Comparison of ENCODE assay signal across 12 cellular contexts in the genomic region with DNA sequence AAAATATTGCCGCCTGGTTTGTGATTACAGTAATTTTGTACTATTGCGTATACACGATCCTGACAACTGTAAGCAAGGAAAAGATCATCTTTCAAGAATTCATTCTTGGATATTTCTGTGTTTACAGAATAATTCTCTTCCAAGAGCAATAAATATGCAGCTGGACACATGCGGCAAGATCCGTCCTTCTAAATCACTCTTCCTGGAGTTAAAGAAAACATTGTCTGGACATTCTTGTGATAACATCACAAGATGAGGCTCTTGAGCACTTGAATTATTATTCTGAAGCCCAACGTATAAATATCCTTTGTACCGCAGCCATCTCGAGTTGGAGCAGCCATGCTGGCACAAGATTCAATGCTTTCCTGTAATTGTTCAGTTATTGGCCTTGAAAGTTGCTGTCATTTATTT. TPM values are rescaled to one million over a fixed set of nuclear protein-coding genes. Genes with fewer than 3 reads are reported as not detected.
A peak's percentile ranks its signal among the peaks of the same experiment; 100 is the strongest.
DNase-seq lines count a peak whose midpoint lies in the region; ATAC-seq and TF ChIP-seq lines count a peak whose summit lies in the region.
"Had no signal": no experiment of that assay in that cellular context is flagged by ENCODE, and none has a peak within 500 bp of the region (broad histone marks: within the 10 kb centered on the region; RNA-seq: fewer than 3 reads in every experiment).

No MANE protein-coding gene starts in this region.

- H3K9ac ChIP-seq in IMR-90 (ENCODE audit: low read depth, low read length) (peak overlapping the region; percentile 80; the same call in 1 of the 2 replicates), colonic mucosa (ENCODE audit: low read depth in 2 of 2, low read length in 2 of 2) (no peak overlapping the region), endodermal cell (ENCODE audit: extremely low read depth, low read length, poor library complexity, severe bottlenecking) (no peak overlapping the region)

- in situ Hi-C loops in IMR-90 (cut with MboI; ENCODE audit: low sequenced_read_pairs): no loop called here

- POLR2A ChIA-PET in IMR-90 (lab: Charles Lee; ENCODE audit: unreplicated experiment): interaction anchor here (0.7 kb wide), 1 partner anchor 51 kb away, joined by 4 read pairs; no protein-coding TSS in a partner anchor

- H4K8ac ChIP-seq in IMR-90 (ENCODE audit: low read depth in 2 of 2, low read length in 2 of 2): peak overlapping the region in 1 of 2 experiments; percentile 83; a peak in 1 of 4 replicates

- BruUV-seq in IMR-90 (replicated peaks; lab: Mats Ljungman, UMichigan): no TSS peak

- H3K9me3 Mint-ChIP-seq in endodermal cell: no peaks in the 10 kb centered on the region
- H3K9me3 Mint-ChIP-seq: activated T-cell treated with anti-CD3 and anti-CD28 coated beads, Interleukin-2, amount 50 U/mL, for 72 hours had no signal

- H3K4me2 ChIP-seq in IMR-90 (ENCODE audit: low read depth, low read length): peak overlapping the region; percentile 8; the same call in 1 of the 2 replicates

- intact Hi-C loops in IMR-90 (cut with micrococcal nuclease) (no loop called here), colonic mucosa (cut with DNase I) (no loop called here), left lung (cut with DNase I) (no loop called here), testis (cut with DNase I; ENCODE audit: low total_unique reads) (no loop called here)

- H3K27me3 ChIP-seq in IMR-90 (ENCODE audit: control insufficient read depth, insufficient read depth, low read length) (no peaks in the 10 kb centered on the region), colonic mucosa (no peaks in the 10 kb centered on the region), left lung (peaks cover 0 to 24% of the 10 kb centered on the region in 2 donors), testis (no peaks in the 10 kb centered on the region), endodermal cell (ENCODE audit: control insufficient read depth, insufficient read depth, low read length, poor library complexity, severe bottlenecking) (no peaks in the 10 kb centered on the region)

- peak overlapping the region; percentile 88 for H3K4ac ChIP-seq in IMR-90 (ENCODE audit: low read depth, low read length)

- H3K36me3 Mint-ChIP-seq in endodermal cell (ENCODE audit: low read depth): peaks cover 22% of the 10 kb centered on the region

- TF ChIP-seq CTCF in IMR-90 (conservative IDR thresholded peaks at IDR 0.05; ENCODE audit: low read depth, low read length) (no peak), colonic mucosa (IDR thresholded peaks at IDR 0.05) (no peak), left lung (IDR thresholded peaks at IDR 0.05) (no peak), testis (IDR thresholded peaks at IDR 0.05) (no peak), endodermal cell (conservative IDR thresholded peaks at IDR 0.05) (no peak)

- H3K4me3 Mint-ChIP-seq in endodermal cell: no peak overlapping the region
- H3K4me3 Mint-ChIP-seq: activated T-cell treated with anti-CD3 and anti-CD28 coated beads, Interleukin-2, amount 50 U/mL, for 72 hours had no signal

- H2BK5ac ChIP-seq in IMR-90 (ENCODE audit: low read depth, low read length, poor library complexity, severe bottlenecking): peak overlapping the region; percentile 97

- H3K4me3 ChIP-seq in IMR-90 (ENCODE audit: insufficient read depth, low read depth, low read length) (no peak overlapping the region), colonic mucosa (no peak overlapping the region), left lung (no peak overlapping the region), testis (no peak overlapping the region), endodermal cell (ENCODE audit: low read length) (no peak overlapping the region)

- H3K27ac ChIP-seq in IMR-90 (ENCODE audit: insufficient read depth, low read length) (peak overlapping the region; percentile 99; the same call in 1 of the 2 replicates), colonic mucosa (peak overlapping the region; percentile 34), left lung (no peak overlapping the region), testis (peak overlapping the region; percentile 3 to 65), endodermal cell (ENCODE audit: low read depth, low read length) (no peak overlapping the region)
- H3K27ac ChIP-seq: HL-60 had no signal

- TF ChIP-seq POLR2A in IMR-90 (IDR thresholded peaks at IDR 0.05; ENCODE audit: low read depth, low read length): no peak
- TF ChIP-seq POLR2A in testis (IDR thresholded peaks at IDR 0.05): no peak

- ATAC-seq in IMR-90 (ENCODE audit: low read depth) (peak; percentile 48), left lung (peak; percentile 50)
- ATAC-seq: activated T-cell treated with anti-CD3 and anti-CD28 coated beads, Interleukin-2, amount 50 U/mL, for 72 hours; HCT116 had no signal

- H3K9me1 ChIP-seq in IMR-90 (ENCODE audit: insufficient read depth, low read length): peaks cover 48% of the 10 kb centered on the region

- H2BK120ac ChIP-seq in IMR-90 (ENCODE audit: low read depth, low read length): peak overlapping the region; percentile 87

- H3K27me3 Mint-ChIP-seq in endodermal cell (ENCODE audit: insufficient read depth): no peaks in the 10 kb centered on the region

- peaks cover 76% of the 10 kb centered on the region for H3K36me3 ChIP-seq in IMR-90 (ENCODE audit: control insufficient read depth, insufficient read depth, low read length)
- H3K36me3 ChIP-seq in colonic mucosa: no peaks in the 10 kb centered on the region
- no peaks in the 10 kb centered on the region for H3K36me3 ChIP-seq in left lung
- H3K36me3 ChIP-seq in testis (ENCODE audit: low read depth, missing control alignments): no peaks in the 10 kb centered on the region
- H3K36me3 ChIP-seq in endodermal cell (ENCODE audit: control insufficient read depth, insufficient read depth, low read length): peaks cover 42% of the 10 kb centered on the region

- H4K91ac ChIP-seq in IMR-90 (ENCODE audit: insufficient read depth, low read depth, low read length): 0 out of 2 replicates have a peak overlapping the region, but pooled peaks have one; percentile 94

- H2AK9ac ChIP-seq in IMR-90 (replicated peaks; ENCODE audit: low read depth, low read length, poor library complexity): no peak overlapping the region

- TF ChIP-seq RAD21 in IMR-90 (IDR thresholded peaks at IDR 0.05; ENCODE audit: low read length): no peak

- H2BK15ac ChIP-seq in IMR-90 (ENCODE audit: low read depth, low read length): no peak overlapping the region

- H3K27ac Mint-ChIP-seq in endodermal cell: no peak overlapping the region
- H3K27ac Mint-ChIP-seq: activated T-cell treated with anti-CD3 and anti-CD28 coated beads, Interleukin-2, amount 50 U/mL, for 72 hours had no signal

- H3K56ac ChIP-seq in IMR-90 (ENCODE audit: extremely low read depth, insufficient read depth, low read length): 0 out of 2 replicates have a peak overlapping the region, but pooled peaks have one; percentile 52

- dilution Hi-C loops in IMR-90 (cut with HindIII; ENCODE audit: low sequenced_read_pairs, unreplicated experiment): no loop called here

- peaks cover 11 to 79% of the 10 kb centered on the region in 2 experiments for H3K79me1 ChIP-seq in IMR-90 (ENCODE audit: low read depth in 1 of 2, low read length in 2 of 2)

- 0% methylated on average over 1 of the region's 8 CpGs; no CpG with 5 or more reads in 1 of the 2 experiments for WGBS in IMR-90 (ENCODE audit: extremely low coverage in 2 of 2, insufficient read length in 1 of 2), 2 experiments
- WGBS in testis, 2 donors: 32 to 42% methylated on average over 8 of the region's 8 CpGs
- 93 to 99% methylated on average over 8 of the region's 8 CpGs for WGBS in endodermal cell (ENCODE audit: insufficient coverage in 1 of 2, insufficient read length in 1 of 2), 2 experiments

- no peak overlapping the region for H2AK5ac ChIP-seq in IMR-90 (ENCODE audit: low read depth, low read length)

- peaks cover 70% of the 10 kb centered on the region for H4K20me1 ChIP-seq in IMR-90 (ENCODE audit: insufficient read depth, low read length)

- peak overlapping the region; percentile 99; the same call in 1 of the 2 replicates for H3K18ac ChIP-seq in IMR-90 (ENCODE audit: low read depth, low read length)

- no peak overlapping the region for H2AFZ ChIP-seq in IMR-90 (replicated peaks; ENCODE audit: low read length, poor library complexity)

- no peaks in the 10 kb centered on the region for H3K4me1 Mint-ChIP-seq in endodermal cell

- no peak overlapping the region; the same call in 1 of the 2 replicates for H3K14ac ChIP-seq in IMR-90 (replicated peaks; ENCODE audit: low read depth, low read length)

- H3K9me3 ChIP-seq in IMR-90 (ENCODE audit: control insufficient read depth, insufficient read depth, low read length): no peaks in the 10 kb centered on the region
- no peaks in the 10 kb centered on the region for H3K9me3 ChIP-seq in colonic mucosa
- no peaks in the 10 kb centered on the region for H3K9me3 ChIP-seq in left lung
- H3K9me3 ChIP-seq in testis: no peaks in the 10 kb centered on the region
- no peaks in the 10 kb centered on the region for H3K9me3 ChIP-seq in endodermal cell (ENCODE audit: control insufficient read depth, low read length)

- H3K4me1 ChIP-seq in IMR-90 (ENCODE audit: control insufficient read depth, insufficient read depth, low read length) (peaks cover 54% of the 10 kb centered on the region), colonic mucosa (peaks cover 4% of the 10 kb centered on the region), left lung (peaks cover 0 to 8% of the 10 kb centered on the region in 2 donors), testis (peaks cover 30% of the 10 kb centered on the region), endodermal cell (ENCODE audit: control insufficient read depth, insufficient read depth, low read length) (no peaks in the 10 kb centered on the region)

- H4K5ac ChIP-seq in IMR-90 (ENCODE audit: low read depth, low read length): peak overlapping the region; percentile 99; the same call in 1 of the 2 replicates

- H3K23ac ChIP-seq in IMR-90 (ENCODE audit: low read depth, low read length): 0 out of 2 replicates have a peak overlapping the region, but pooled peaks have one; percentile 78

- CTCF ChIA-PET in IMR-90 (lab: Yijun Ruan, JAX): interaction anchor here (0.6 to 1.9 kb wide), 3 partner anchors 9 to 15 kb away, joined by 3 to 7 read pairs (median 4); no protein-coding TSS in a partner anchor

- peak overlapping the region; percentile 84; the same call in 1 of the 2 replicates for H2BK20ac ChIP-seq in IMR-90 (ENCODE audit: low read depth, low read length)

- DNase-seq in IMR-90: peak; percentile 98
- no peak for DNase-seq in colonic mucosa
- DNase-seq in left lung: no peak
- no peak for DNase-seq in testis
- no peak for DNase-seq in NCI-H2107 treated with DMSO at 0.1 percent for 48 hours (lab: John Stamatoyannopoulos, UW; ENCODE audit: unreplicated experiment)
- no peak for DNase-seq in endodermal cell
- DNase-seq in NCI-H1092 treated with DMSO at 0.1 percent for 48 hours (lab: John Stamatoyannopoulos, UW): no peak
- DNase-seq in activated CD4-positive, alpha-beta T cell treated with anti-CD3 and anti-CD28 coated beads for 4 hours: no peak
- DNase-seq: activated T-cell treated with anti-CD3 and anti-CD28 coated beads, Interleukin-2, amount 50 U/mL, for 72 hours; stimulated activated CD4-positive, alpha-beta T cell treated with anti-CD3 and anti-CD28 coated beads, Interleukin-1b, Interleukin-23, amount 100 ng/mL, for 48 hours had no signal

RNA-seq across cellular contexts. Expression of a gene that starts 9.9 kb away (rescaled TPM):
- total RNA-seq in IMR-90 (2012; rRNA removed): 373 and 464 TPM in 2 replicates
- 550 and 574 TPM in 2 replicates for polyA plus RNA-seq in IMR-90 (2012; rRNA removed)
- polyA plus RNA-seq in IMR-90 (2012; cell fraction: cytosol; rRNA removed): 533 and 781 TPM in 2 replicates
- polyA plus RNA-seq in IMR-90 (2012; cell fraction: nucleus; rRNA removed; ENCODE audit: low replicate concordance): 291 and 300 TPM in 2 replicates
- 100 to 1,000 TPM; 103 to 212 TPM for total RNA-seq in colonic mucosa
- 10 to 100 TPM; 11.4 to 30.1 TPM for total RNA-seq in left lung
- 100 to 1,000 TPM in 1 of 2 donors, 10 to 100 TPM in 1; 76.9 to 154 TPM for total RNA-seq in testis
- 99.3 TPM for polyA plus RNA-seq in testis (ENCODE audit: insufficient read depth, low read depth, low replicate concordance)
- total RNA-seq in endodermal cell: 10 to 100 TPM; 11.1 to 11.4 TPM
- polyA plus RNA-seq in endodermal cell (2013, experiment 1 of 2): 11.0 TPM
- 10.8 TPM for polyA plus RNA-seq in endodermal cell (2013, experiment 2 of 2)

RNA-seq across cellular contexts. Expression of a gene that starts 51.6 kb away (rescaled TPM):
- total RNA-seq in IMR-90 (2012; rRNA removed) (3.8 and 11.1 TPM in 2 replicates), colonic mucosa (10 to 100 TPM; 11.9 to 17.4 TPM), left lung (10 to 100 TPM; 15.7 TPM), testis (10 to 100 TPM; 32.6 to 35.4 TPM), endodermal cell (10 to 100 TPM; 18.1 to 22.2 TPM)
- polyA plus RNA-seq in IMR-90 (2012; rRNA removed) (8.5 and 8.6 TPM in 2 replicates), testis (ENCODE audit: insufficient read depth, low read depth, low replicate concordance) (28.5 TPM)
- 1.1 and 1.3 TPM in 2 replicates for polyA plus RNA-seq in IMR-90 (2012; cell fraction: cytosol; rRNA removed)
- polyA plus RNA-seq in IMR-90 (2012; cell fraction: nucleus; rRNA removed; ENCODE audit: low replicate concordance): 0.46 and 5.5 TPM in 2 replicates
- 20.8 TPM for polyA plus RNA-seq in endodermal cell (2013, experiment 1 of 2)
- polyA plus RNA-seq in endodermal cell (2013, experiment 2 of 2): 22.3 TPM

RNA-seq across cellular contexts. Expression of a gene that starts 59.4 kb away (rescaled TPM):
- total RNA-seq in IMR-90 (2012; rRNA removed) (8.9 and 10.4 TPM in 2 replicates), colonic mucosa (10 to 100 TPM; 14.2 to 19.8 TPM), left lung (10 to 100 TPM; 16.6 to 23.3 TPM), testis (10 to 100 TPM; 10.8 to 16.3 TPM), endodermal cell (10 to 100 TPM; 15.5 to 17.4 TPM)
- polyA plus RNA-seq in IMR-90 (2012; rRNA removed) (6.9 and 7.2 TPM in 2 replicates), testis (ENCODE audit: insufficient read depth, low read depth, low replicate concordance) (7.3 TPM)
- 5.9 and 7.5 TPM in 2 replicates for polyA plus RNA-seq in IMR-90 (2012; cell fraction: cytosol; rRNA removed)
- 6.4 and 8.7 TPM in 2 replicates for polyA plus RNA-seq in IMR-90 (2012; cell fraction: nucleus; rRNA removed; ENCODE audit: low replicate concordance)
- polyA plus RNA-seq in endodermal cell (2013, experiment 1 of 2): 14.6 TPM
- polyA plus RNA-seq in endodermal cell (2013, experiment 2 of 2): 12.4 TPM

Comparison
In these comparisons a context has a peak if more than half of its experiments do, and no peak if none do; other contexts are left out.
1. H3K27ac ChIP-seq: peak in IMR-90 (single experiment), colonic mucosa (single experiment) and testis (2 of 2); none in left lung (0 of 2) and endodermal cell (single experiment).